In genomic region chr3:166296179-166296783, GRCh38 we compare ENCODE assay signal across 36 cellular contexts.
"Had no signal": no experiment of that assay in that cellular context is flagged by ENCODE, and none has a peak within 500 bp of the region (broad histone marks: within the 10 kb centered on the region; RNA-seq: fewer than 3 reads in every experiment).

No MANE protein-coding gene starts in this region.

- H3K27ac Mint-ChIP-seq: activated CD4-positive, alpha-beta memory T cell treated with anti-CD3 and anti-CD28 coated beads for 36 hours; activated CD4-positive, alpha-beta T cell treated with anti-CD3 and anti-CD28 coated beads for 36 hours; activated CD4-positive, alpha-beta T cell treated with anti-CD3 and anti-CD28 coated beads, Interleukin-2, amount 10 ng/mL, durations not matched to agents 24 days and 14 days; activated CD8-positive, alpha-beta memory T cell treated with anti-CD3 and anti-CD28 coated beads, Interleukin-2, amount 10 ng/mL, durations not matched to agents 7 days and 5 days; activated CD8-positive, alpha-beta T cell treated with anti-CD3 and anti-CD28 coated beads, Interleukin-2, amount 10 ng/mL, durations not matched to agents 7 days and 5 days; activated naive CD4-positive, alpha-beta T cell treated with anti-CD3 and anti-CD28 coated beads for 36 hours; activated naive CD4-positive, alpha-beta T cell treated with anti-CD3 and anti-CD28 coated beads, Interleukin-2, amount 50 U/mL, for 24 hours; activated naive CD8-positive, alpha-beta T cell treated with anti-CD3 and anti-CD28 coated beads for 36 hours; activated naive CD8-positive, alpha-beta T cell treated with anti-CD3 and anti-CD28 coated beads, Interleukin-2, amount 50 U/mL, for 24 hours; activated T-helper 1 cell treated with anti-CD3 and anti-CD28 coated beads, Interleukin-12 subunit alpha, Interleukin-12 subunit beta, Interleukin-2, Interleukin-4 antibody, amounts not matched to agents 30 ng/mL and 10 ng/mL and 1 ng/mL, durations not matched to agents 14 hours and 24 hours and 36 hours; activated T-helper 2 cell treated with anti-CD3 and anti-CD28 coated beads, Interferon-gamma antibody, Interleukin-2, Interleukin-4, amounts not matched to agents 10 μg/mL and 5 μg/mL and 100 μg/mL, durations not matched to agents 14 hours and 24 hours and 36 hours; T-helper 17 cell; T-helper 2 cell treated with Interferon-gamma antibody and Interleukin-4, amounts not matched to agents 5 μg/mL and 100 μg/mL, for 36 hours had no signal

- H3K9me3 Mint-ChIP-seq: activated CD4-positive, alpha-beta T cell treated with anti-CD3 and anti-CD28 coated beads, Interleukin-2, amount 10 ng/mL, durations not matched to agents 24 days and 14 days; activated T-helper 1 cell treated with anti-CD3 and anti-CD28 coated beads, Interleukin-12 subunit alpha, Interleukin-12 subunit beta, Interleukin-2, Interleukin-4 antibody, amounts not matched to agents 30 ng/mL and 10 ng/mL and 1 ng/mL, durations not matched to agents 14 hours and 24 hours and 36 hours had no signal

- H3K4me3 ChIP-seq: adrenal gland, body of pancreas, cardiac muscle cell, colonic mucosa, gastrocnemius medialis, heart right ventricle had no signal

- H3K4me3 Mint-ChIP-seq: activated CD4-positive, alpha-beta memory T cell treated with anti-CD3 and anti-CD28 coated beads for 36 hours; activated CD4-positive, alpha-beta T cell treated with anti-CD3 and anti-CD28 coated beads for 36 hours; activated CD4-positive, alpha-beta T cell treated with anti-CD3 and anti-CD28 coated beads, Interleukin-2, amount 10 ng/mL, durations not matched to agents 24 days and 14 days; activated CD8-positive, alpha-beta memory T cell treated with anti-CD3 and anti-CD28 coated beads, Interleukin-2, amount 10 ng/mL, durations not matched to agents 7 days and 5 days; activated CD8-positive, alpha-beta T cell treated with anti-CD3 and anti-CD28 coated beads, Interleukin-2, amount 10 ng/mL, durations not matched to agents 7 days and 5 days; activated naive CD4-positive, alpha-beta T cell treated with anti-CD3 and anti-CD28 coated beads for 36 hours; activated naive CD4-positive, alpha-beta T cell treated with anti-CD3 and anti-CD28 coated beads, Interleukin-2, amount 50 U/mL, for 24 hours; activated naive CD8-positive, alpha-beta T cell treated with anti-CD3 and anti-CD28 coated beads for 36 hours; activated naive CD8-positive, alpha-beta T cell treated with anti-CD3 and anti-CD28 coated beads, Interleukin-2, amount 50 U/mL, for 24 hours; activated T-helper 1 cell treated with anti-CD3 and anti-CD28 coated beads, Interleukin-12 subunit alpha, Interleukin-12 subunit beta, Interleukin-2, Interleukin-4 antibody, amounts not matched to agents 30 ng/mL and 10 ng/mL and 1 ng/mL, durations not matched to agents 14 hours and 24 hours and 36 hours; T-helper 17 cell; T-helper 2 cell treated with Interferon-gamma antibody and Interleukin-4, amounts not matched to agents 5 μg/mL and 100 μg/mL, for 36 hours had no signal

- H3K4me1 Mint-ChIP-seq: activated CD4-positive, alpha-beta T cell treated with anti-CD3 and anti-CD28 coated beads for 36 hours; activated CD4-positive, alpha-beta T cell treated with anti-CD3 and anti-CD28 coated beads, Interleukin-2, amount 10 ng/mL, durations not matched to agents 24 days and 14 days; activated CD8-positive, alpha-beta memory T cell treated with anti-CD3 and anti-CD28 coated beads, Interleukin-2, amount 10 ng/mL, durations not matched to agents 7 days and 5 days; activated naive CD4-positive, alpha-beta T cell treated with anti-CD3 and anti-CD28 coated beads, Interleukin-2, amount 50 U/mL, for 24 hours; activated naive CD8-positive, alpha-beta T cell treated with anti-CD3 and anti-CD28 coated beads for 36 hours; activated naive CD8-positive, alpha-beta T cell treated with anti-CD3 and anti-CD28 coated beads, Interleukin-2, amount 50 U/mL, for 24 hours; T-helper 17 cell had no signal

- H3K36me3 Mint-ChIP-seq: activated CD4-positive, alpha-beta memory T cell treated with anti-CD3 and anti-CD28 coated beads for 36 hours; activated CD8-positive, alpha-beta memory T cell treated with anti-CD3 and anti-CD28 coated beads, Interleukin-2, amount 10 ng/mL, durations not matched to agents 7 days and 5 days; activated naive CD4-positive, alpha-beta T cell treated with anti-CD3 and anti-CD28 coated beads, Interleukin-2, amount 50 U/mL, for 24 hours; activated naive CD8-positive, alpha-beta T cell treated with anti-CD3 and anti-CD28 coated beads for 36 hours had no signal

- DNase-seq: activated CD4-positive, alpha-beta memory T cell treated with anti-CD3 and anti-CD28 coated beads for 36 hours; activated CD4-positive, alpha-beta T cell treated with anti-CD3 and anti-CD28 coated beads for 36 hours; activated CD4-positive, alpha-beta T cell treated with anti-CD3 and anti-CD28 coated beads, Interleukin-2, amount 10 ng/mL, durations not matched to agents 24 days and 14 days; activated CD4-positive, CD25-positive, alpha-beta regulatory T cell; activated CD4-positive, CD25-positive, alpha-beta regulatory T cell treated with anti-CD3 and anti-CD28 coated beads, Interleukin-2, amount 50 U/mL, for 72 hours; activated CD8-positive, alpha-beta memory T cell treated with anti-CD3 and anti-CD28 coated beads, Interleukin-2, amount 10 ng/mL, durations not matched to agents 7 days and 5 days; activated CD8-positive, alpha-beta memory T cell treated with anti-CD3 and anti-CD28 coated beads, Interleukin-2, amount 50 U/mL, for 4 hours; activated CD8-positive, alpha-beta T cell treated with anti-CD3 and anti-CD28 coated beads, Interleukin-2, amount 10 ng/mL, durations not matched to agents 7 days and 5 days; activated effector memory CD4-positive, alpha-beta T cell treated with anti-CD3 and anti-CD28 coated beads, Interleukin-2, amount 50 U/mL, for 16 hours; activated naive CD4-positive, alpha-beta T cell treated with anti-CD3 and anti-CD28 coated beads for 36 hours; activated naive CD8-positive, alpha-beta T cell treated with anti-CD3 and anti-CD28 coated beads for 36 hours; activated naive CD8-positive, alpha-beta T cell treated with anti-CD3 and anti-CD28 coated beads, Interleukin-2, amount 50 U/mL, for 24 hours; activated T-cell treated with anti-CD3 and anti-CD28 coated beads, Interleukin-2, amount 50 U/mL, for 1 hour; activated T-cell treated with anti-CD3 and anti-CD28 coated beads, Interleukin-2, amount 50 U/mL, for 48 hours; adrenal gland; amygdala; aorta; body of pancreas; central memory CD4-positive, alpha-beta T cell; cerebellar nuclear complex; colonic mucosa; effector CD8-positive, alpha-beta T cell; foreskin fibroblast; gastrocnemius medialis; glutamatergic neuron; heart right ventricle; T-helper 1 cell; T-helper 17 cell; T1000; WERI-Rb-1 had no signal

- ATAC-seq: activated CD4-positive, alpha-beta T cell treated with anti-CD3 and anti-CD28 coated beads for 36 hours; activated CD8-positive, alpha-beta memory T cell treated with anti-CD3 and anti-CD28 coated beads, Interleukin-2, amount 10 ng/mL, durations not matched to agents 7 days and 5 days; activated CD8-positive, alpha-beta T cell treated with anti-CD3 and anti-CD28 coated beads, Interleukin-2, amount 10 ng/mL, durations not matched to agents 7 days and 5 days; activated naive CD8-positive, alpha-beta T cell treated with anti-CD3 and anti-CD28 coated beads, Interleukin-2, amount 50 U/mL, for 24 hours; body of pancreas; esophagus mucosa; gastrocnemius medialis; heart right ventricle; T-helper 17 cell had no signal

- H3K27me3 Mint-ChIP-seq: activated CD4-positive, alpha-beta memory T cell treated with anti-CD3 and anti-CD28 coated beads for 36 hours; activated CD4-positive, alpha-beta T cell treated with anti-CD3 and anti-CD28 coated beads for 36 hours; activated CD4-positive, alpha-beta T cell treated with anti-CD3 and anti-CD28 coated beads, Interleukin-2, amount 10 ng/mL, durations not matched to agents 24 days and 14 days; activated CD8-positive, alpha-beta memory T cell treated with anti-CD3 and anti-CD28 coated beads, Interleukin-2, amount 10 ng/mL, durations not matched to agents 7 days and 5 days; activated naive CD4-positive, alpha-beta T cell treated with anti-CD3 and anti-CD28 coated beads, Interleukin-2, amount 50 U/mL, for 24 hours; activated naive CD8-positive, alpha-beta T cell treated with anti-CD3 and anti-CD28 coated beads for 36 hours; activated naive CD8-positive, alpha-beta T cell treated with anti-CD3 and anti-CD28 coated beads, Interleukin-2, amount 50 U/mL, for 24 hours; T-helper 17 cell had no signal
